12 cellular contexts compared by ENCODE assay signal in the genomic region with DNA sequence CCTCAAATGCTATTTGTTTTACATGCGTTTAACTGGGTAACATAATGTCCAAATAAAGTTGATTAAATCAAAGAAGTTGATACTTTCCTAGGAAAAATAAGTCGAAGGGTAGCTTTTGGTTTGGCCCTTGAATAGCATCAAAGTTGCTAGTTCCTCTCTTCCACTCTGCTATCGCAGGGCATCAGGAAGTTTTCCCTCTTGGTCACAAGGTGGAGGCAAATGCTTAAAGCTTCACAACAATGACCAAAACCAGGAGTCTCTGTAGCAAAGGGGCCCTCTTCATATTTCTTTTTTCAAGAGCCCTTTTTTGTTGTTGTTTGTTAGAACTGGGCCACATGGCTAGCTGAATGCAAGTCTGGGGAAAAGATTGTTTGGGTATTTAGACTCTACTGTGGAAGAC.
DNase-seq lines count a peak whose midpoint lies in the region; ATAC-seq and TF ChIP-seq lines count a peak whose summit lies in the region.
"Had no signal": no experiment of that assay in that cellular context is flagged by ENCODE, and none has a peak within 500 bp of the region (broad histone marks: within the 10 kb centered on the region; RNA-seq: fewer than 3 reads in every experiment).

No MANE protein-coding gene starts in this region.

- no peak for ATAC-seq in GM21717 (IDR thresholded peaks at IDR 0.05; ENCODE audit: unreplicated experiment)
- ATAC-seq in activated CD4-positive, CD25-positive, alpha-beta regulatory T cell treated with anti-CD3 and anti-CD28 coated beads, Interleukin-2, amount 50 U/mL, for 24 hours: no peak
- no peak for ATAC-seq in activated T-cell treated with anti-CD3 and anti-CD28 coated beads, Interleukin-2, amount 50 U/mL, for 4 hours
- no peak for ATAC-seq in left colon

- H2AFZ ChIP-seq in GM23248: no peak overlapping the region

- H3K27ac ChIP-seq in GM23248: no peak overlapping the region
- H3K27ac ChIP-seq: tibial artery had no signal

- no peaks in the 10 kb centered on the region for H3K27me3 ChIP-seq in BE2C
- H3K27me3 ChIP-seq in GM23248 (replicated peaks; ENCODE audit: insufficient read depth): no peaks in the 10 kb centered on the region
- H3K27me3 ChIP-seq: tibial artery had no signal

- H3K36me3 ChIP-seq in BE2C (no peaks in the 10 kb centered on the region), GM23248 (ENCODE audit: low read depth) (no peaks in the 10 kb centered on the region)
- H3K36me3 ChIP-seq: tibial artery had no signal

- no peaks in the 10 kb centered on the region for H3K27me3 Mint-ChIP-seq in activated T-cell treated with anti-CD3 and anti-CD28 coated beads, Interleukin-2, amount 50 U/mL, for 4 hours (ENCODE audit: low read depth)

- no peaks in the 10 kb centered on the region for H3K4me1 Mint-ChIP-seq in activated T-cell treated with anti-CD3 and anti-CD28 coated beads, Interleukin-2, amount 50 U/mL, for 4 hours (ENCODE audit: low read depth)

- no peak overlapping the region for H3K9ac ChIP-seq in GM23248

- in situ Hi-C loops in GM23248 (cut with MboI): no loop called here

- no peaks in the 10 kb centered on the region for H3K36me3 Mint-ChIP-seq in activated T-cell treated with anti-CD3 and anti-CD28 coated beads, Interleukin-2, amount 50 U/mL, for 4 hours (ENCODE audit: insufficient read depth)

- H3K4me2 ChIP-seq in GM23248 (ENCODE audit: unreplicated experiment): no peak overlapping the region

- H4K20me1 ChIP-seq in GM23248 (ENCODE audit: insufficient read depth): no peaks in the 10 kb centered on the region

- H3K9me3 Mint-ChIP-seq in activated T-cell treated with anti-CD3 and anti-CD28 coated beads, Interleukin-2, amount 50 U/mL, for 4 hours: no peaks in the 10 kb centered on the region

- WGBS in GM23248 (ENCODE audit: low coverage in 1 of 2, low lambda C conversion rate in 2 of 2, missing lambda C conversion rate in 2 of 2), 2 experiments: 73 to 80% methylated on average over 3 of the region's 3 CpGs

- H3K4me3 Mint-ChIP-seq in activated T-cell treated with anti-CD3 and anti-CD28 coated beads, Interleukin-2, amount 50 U/mL, for 4 hours: no peak overlapping the region

- no peaks in the 10 kb centered on the region for H3K9me2 ChIP-seq in GM23248 (ENCODE audit: insufficient read depth)

- H3K4me1 ChIP-seq in BE2C (peaks cover 19% of the 10 kb centered on the region), GM23248 (ENCODE audit: insufficient read depth) (no peaks in the 10 kb centered on the region)
- H3K4me1 ChIP-seq: tibial artery had no signal

- H3K9me3 ChIP-seq in BE2C: no peaks in the 10 kb centered on the region
- no peaks in the 10 kb centered on the region for H3K9me3 ChIP-seq in GM23248 (ENCODE audit: low read depth)
- H3K9me3 ChIP-seq: tibial artery had no signal

- TF ChIP-seq CTCF in BE2C (IDR thresholded peaks at IDR 0.05; ENCODE audit: low read depth, low read length) (peak; percentile 69), fibroblast of the aortic adventitia (IDR thresholded peaks at IDR 0.05; ENCODE audit: insufficient read depth, low read length) (no peak)

- no peaks in the 10 kb centered on the region for H3K79me2 ChIP-seq in GM23248 (ENCODE audit: insufficient read depth)

- DNase-seq in BE2C (no peak), GM23248 (peak; percentile 2), OCI-M1 (lab: John Stamatoyannopoulos, UW) (peak; percentile 62), fibroblast of the aortic adventitia (ENCODE audit: low read depth) (peak; percentile 6), left colon (no peak)
- no peak for DNase-seq in activated T-cell treated with anti-CD3 and anti-CD28 coated beads, Interleukin-2, amount 50 U/mL, for 4 hours
- DNase-seq: activated CD4-positive, alpha-beta T cell treated with anti-CD3 and anti-CD28 coated beads for 4 hours; activated naive CD4-positive, alpha-beta T cell treated with Interleukin-2 at 50 U/mL for 16 hours; effector memory CD4-positive, alpha-beta T cell; tibial artery had no signal

- intact Hi-C loops in left colon (cut with DNase I, micrococcal nuclease): no loop called here

- H3K4me3 ChIP-seq in BE2C (ENCODE audit: low read depth, low read length): no peak overlapping the region
- no peak overlapping the region for H3K4me3 ChIP-seq in GM23248
- no peak overlapping the region for H3K4me3 ChIP-seq in fibroblast of the aortic adventitia (ENCODE audit: low read depth, low read length)
- H3K4me3 ChIP-seq: tibial artery had no signal

- H3F3A ChIP-seq in GM23248 (ENCODE audit: insufficient read depth): no peaks in the 10 kb centered on the region

Comparison
In these comparisons a context has a peak if more than half of its experiments do, and no peak if none do; other contexts are left out.
1. DNase-seq: peak in GM23248 (single experiment), OCI-M1 (single experiment) and fibroblast of the aortic adventitia (single experiment); none in BE2C (single experiment), activated T-cell treated with anti-CD3 and anti-CD28 coated beads, Interleukin-2, amount 50 U/mL, for 4 hours (single experiment) and left colon (0 of 2).